22 cellular contexts compared by ENCODE assay signal in the genomic region with DNA sequence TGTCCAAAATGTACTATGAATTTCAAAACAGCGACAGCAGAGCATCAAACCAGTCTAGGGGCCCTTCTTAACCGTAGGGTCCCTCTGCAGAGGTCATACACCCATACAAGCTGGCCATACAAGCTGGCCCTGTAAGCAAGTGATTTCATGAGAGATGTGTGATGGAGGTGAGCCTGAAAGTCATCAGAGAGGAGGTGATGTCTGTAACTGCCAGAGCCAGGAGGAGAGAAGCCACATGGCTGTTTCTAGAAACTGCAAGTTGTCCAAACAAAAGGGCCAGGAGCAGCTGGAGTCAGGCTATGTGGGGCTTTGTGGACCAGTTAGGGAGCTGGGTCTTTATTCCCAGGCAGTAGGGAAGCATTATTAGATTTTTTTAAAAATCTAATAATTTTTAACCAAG. TPM values are rescaled to one million over a fixed set of nuclear protein-coding genes. Genes with fewer than 3 reads are reported as not detected.
"Had no signal": no experiment of that assay in that cellular context is flagged by ENCODE, and none has a peak within 500 bp of the region (broad histone marks: within the 10 kb centered on the region; RNA-seq: fewer than 3 reads in every experiment).

No MANE protein-coding gene starts in this region.

- H3K36me3 Mint-ChIP-seq: activated CD4-positive, alpha-beta memory T cell treated with anti-CD3 and anti-CD28 coated beads for 36 hours; activated naive CD8-positive, alpha-beta T cell treated with anti-CD3 and anti-CD28 coated beads for 36 hours; WTC11 had no signal

- H3K27me3 ChIP-seq: body of pancreas, thyroid gland had no signal

- H3K27me3 Mint-ChIP-seq: activated CD4-positive, alpha-beta memory T cell treated with anti-CD3 and anti-CD28 coated beads for 36 hours had no signal

- H3K4me1 Mint-ChIP-seq: endodermal cell, nephron had no signal

- H3K9me3 Mint-ChIP-seq: activated CD4-positive, alpha-beta memory T cell treated with anti-CD3 and anti-CD28 coated beads for 36 hours; activated naive CD8-positive, alpha-beta T cell treated with anti-CD3 and anti-CD28 coated beads for 36 hours; endodermal cell; nephron; WTC11 had no signal

- H3K9me3 ChIP-seq: body of pancreas, lower lobe of right lung, thyroid gland had no signal

- H3K4me3 Mint-ChIP-seq: activated CD4-positive, alpha-beta memory T cell treated with anti-CD3 and anti-CD28 coated beads for 36 hours; activated naive CD8-positive, alpha-beta T cell treated with anti-CD3 and anti-CD28 coated beads for 36 hours; endodermal cell; nephron; WTC11 had no signal

- FAIRE-seq: colon had no signal

- H3K27ac ChIP-seq: body of pancreas, lower lobe of right lung, thyroid gland had no signal

- H3K27ac Mint-ChIP-seq: activated CD4-positive, alpha-beta memory T cell treated with anti-CD3 and anti-CD28 coated beads for 36 hours; activated naive CD8-positive, alpha-beta T cell treated with anti-CD3 and anti-CD28 coated beads for 36 hours; endodermal cell; nephron; WTC11 had no signal

- DNase-seq: activated CD4-positive, alpha-beta memory T cell treated with anti-CD3 and anti-CD28 coated beads for 36 hours; activated CD4-positive, alpha-beta T cell treated with anti-CD3 and anti-CD28 coated beads for 4 hours; activated naive CD8-positive, alpha-beta T cell treated with anti-CD3 and anti-CD28 coated beads for 36 hours; activated T-cell treated with anti-CD3 and anti-CD28 coated beads for 4 hours; amniotic stem cell; body of pancreas; caudate nucleus; endodermal cell; foreskin melanocyte; hypothalamus; islet precursor cell; left colon; lower lobe of right lung; nucleus accumbens; posterior cingulate gyrus; stimulated activated CD4-positive, alpha-beta T cell treated with anti-CD3 and anti-CD28 coated beads, Interleukin-12 subunit alpha, Interleukin-12 subunit beta, amount 100 ng/mL, for 4 hours; stimulated activated CD4-positive, alpha-beta T cell treated with anti-CD3 and anti-CD28 coated beads, Interleukin-1b, Interleukin-23, amount 100 ng/mL, for 48 hours; stimulated activated naive CD4-positive, alpha-beta T cell treated with Interleukin-2 at 50 U/mL for 16 hours; thyroid gland had no signal

- H3K4me3 ChIP-seq: body of pancreas, lower lobe of right lung, thyroid gland had no signal

- H3K36me3 ChIP-seq: lower lobe of right lung, thyroid gland had no signal

- ATAC-seq: body of pancreas, left colon, lower lobe of right lung, WTC11 had no signal

RNA-seq across cellular contexts. Expression of a gene that starts 25.4 kb away (rescaled TPM):
- total RNA-seq: activated CD4-positive, alpha-beta memory T cell treated with anti-CD3 and anti-CD28 coated beads for 36 hours; activated naive CD8-positive, alpha-beta T cell treated with anti-CD3 and anti-CD28 coated beads for 36 hours had no signal
